4 cellular contexts compared by ENCODE assay signal in genomic region chr3:182870917-182871316, GRCh38.
DNase-seq lines count a peak whose midpoint lies in the region; ATAC-seq, FAIRE-seq and TF ChIP-seq lines count a peak whose summit lies in the region.
"Not testable (repeated sequence)": the region's sequence is repeated elsewhere in the genome, so short reads cannot be mapped to it uniquely, and the experiment has no call there.

No MANE protein-coding gene starts in this region.

- H3K36me3 ChIP-seq in HEK293 (ENCODE audit: control insufficient read depth in 2 of 2, insufficient read depth in 1 of 2, low read length in 2 of 2) (peaks cover 15 to 57% of the 10 kb centered on the region in 2 experiments), K562 (ENCODE audit: control insufficient read depth, insufficient read depth, low read length) (peaks cover 74% of the 10 kb centered on the region), HepG2 (replicated peaks in 1 of 2; ENCODE audit: control insufficient read depth in 1 of 2, insufficient read depth in 2 of 2, low read length in 2 of 2) (peaks cover 4 to 13% of the 10 kb centered on the region in 2 experiments; a peak in 4 of 5 replicates)

- not testable (repeated sequence) for DNase-seq in WTC11 (ENCODE audit: low spot score); K562 (ENCODE audit: extremely low read depth in 1 of 4, low spot score in 3 of 4); HepG2 (ENCODE audit: low spot score)

- H3K9me3 ChIP-seq in HEK293 (ENCODE audit: control insufficient read depth, insufficient read depth, low read depth, low read length); K562 (replicated peaks; ENCODE audit: control insufficient read depth, insufficient read depth, low read depth, low read length); HepG2 (ENCODE audit: low read length): not testable (repeated sequence)

- in situ Hi-C loops in K562 (cut with MboI); HepG2 (cut with HindIII; ENCODE audit: extremely low pct_ligation_motif_present, low pct_unique_long_range_greater_than_20kb): not testable (repeated sequence)

- TF ChIP-seq CTCF in HEK293 (tag by site-specific recombination; IDR thresholded peaks at IDR 0.05); WTC11 (IDR thresholded peaks at IDR 0.05); K562 (IDR thresholded peaks at IDR 0.05 in 2 of 3, conservative IDR thresholded peaks at IDR 0.05 in 1 of 3; ENCODE audit: insufficient read depth in 2 of 3, low read depth in 1 of 3, low read length in 3 of 3); HepG2 (CRISPR knock-in tag; IDR thresholded peaks at IDR 0.05): not testable (repeated sequence)

- H3K79me2 ChIP-seq in K562 (ENCODE audit: control insufficient read depth, insufficient read depth, low read length); HepG2 (ENCODE audit: insufficient read depth, low read length): not testable (repeated sequence)

- H3K9me3 Mint-ChIP-seq in WTC11, result peaks cover 11% of the 10 kb centered on the region

- not testable (repeated sequence) for FAIRE-seq in K562 (lab: Jason Lieb, UNC); HepG2 (lab: Jason Lieb, UNC)

- H4K20me1 ChIP-seq in K562 (replicated peaks; ENCODE audit: control insufficient read depth, insufficient read depth, low read length); HepG2 (ENCODE audit: insufficient read depth, low read length): not testable (repeated sequence)

- H3K36me3 Mint-ChIP-seq in WTC11, result peaks cover 19% of the 10 kb centered on the region

- H3K4me1 ChIP-seq in HEK293 (ENCODE audit: control insufficient read depth, insufficient read depth, low read length); K562 (replicated peaks in 1 of 2; ENCODE audit: control insufficient read depth in 2 of 2, insufficient read depth in 2 of 2, low read length in 2 of 2); HepG2 (ENCODE audit: insufficient read depth, low read length): not testable (repeated sequence)

- H2AFZ ChIP-seq in K562 (ENCODE audit: low read depth, low read length); HepG2 (ENCODE audit: low read length): not testable (repeated sequence)

- H3K4me3 Mint-ChIP-seq in WTC11, result not testable (repeated sequence)

- H3K27ac Mint-ChIP-seq in WTC11, result not testable (repeated sequence)

- not testable (repeated sequence) for H3K27ac ChIP-seq in HEK293 (ENCODE audit: extremely low read depth, low read depth, low read length); K562 (ENCODE audit: extremely low read depth, low read depth, low read length); HepG2 (ENCODE audit: extremely low read length, insufficient read depth, low read length)

- not testable (repeated sequence) for H3K4me1 Mint-ChIP-seq in WTC11

- not testable (repeated sequence) for BruUV-seq in K562 (replicated peaks; lab: Mats Ljungman, UMichigan); HepG2 (replicated peaks; lab: Mats Ljungman, UMichigan)

- CTCF ChIA-PET in HEK293 (lab: Yijun Ruan, JAX); WTC11 (lab: Charles Lee); K562 (lab: Yijun Ruan, JAX; ENCODE audit: low intra/inter-chr PET ratio); HepG2 (lab: Yijun Ruan, JAX; ENCODE audit: low intra/inter-chr PET ratio, low total read pairs): not testable (repeated sequence)

- H3K4me2 ChIP-seq in K562 (ENCODE audit: insufficient read depth, low read length); HepG2 (ENCODE audit: low read depth, low read length): not testable (repeated sequence)

- H3K9ac ChIP-seq in K562 (ENCODE audit: insufficient read depth in 1 of 2, low read depth in 2 of 2, low read length in 2 of 2); HepG2 (ENCODE audit: insufficient read depth, low read depth, low read length): not testable (repeated sequence)

- intact Hi-C loops in K562 (cut with micrococcal nuclease); HepG2 (cut with micrococcal nuclease; ENCODE audit: unreplicated experiment): not testable (repeated sequence)

- TF ChIP-seq POLR2A in K562 (conservative IDR thresholded peaks at IDR 0.05); HepG2 (IDR thresholded peaks at IDR 0.05; ENCODE audit: insufficient read depth in 1 of 2, low read depth in 2 of 2, low read length in 2 of 2): not testable (repeated sequence)

- not testable (repeated sequence) for TF ChIP-seq EP300 in K562 (IDR thresholded peaks at IDR 0.05; ENCODE audit: low read length); HepG2 (IDR thresholded peaks at IDR 0.05; ENCODE audit: low read depth in 2 of 2, low read length in 2 of 2); HepG2 (CRISPR knock-in tag; IDR thresholded peaks at IDR 0.05; ENCODE audit: borderline replicate concordance)

- H3K4me3 ChIP-seq in HEK293 (ENCODE audit: low read depth, low read length); K562; HepG2 (replicated peaks in 1 of 3; ENCODE audit: insufficient read depth in 1 of 3, low read depth in 2 of 3, low read length in 3 of 3): not testable (repeated sequence)

- H3K9me1 ChIP-seq in K562 (ENCODE audit: control insufficient read depth, insufficient read depth, low read length), result not testable (repeated sequence)

- not testable (repeated sequence) for ATAC-seq in WTC11, K562, HepG2

- H3K27me3 ChIP-seq in K562 (ENCODE audit: control insufficient read depth in 2 of 2, insufficient read depth in 2 of 2, low read length in 2 of 2); HepG2 (ENCODE audit: control insufficient read depth in 1 of 2, insufficient read depth in 2 of 2, low read length in 2 of 2): not testable (repeated sequence)

- WGBS in K562 (ENCODE audit: insufficient coverage, low coverage, missing lambda C conversion rate), result 98% methylated on average over 2 of the region's 3 CpGs
- WGBS in HepG2 (ENCODE audit: low lambda C conversion rate), result 98% methylated on average over 3 of the region's 3 CpGs

- TF ChIP-seq RAD21 in K562 (CRISPR knock-in tag; conservative IDR thresholded peaks at IDR 0.05 in 1 of 2, IDR thresholded peaks at IDR 0.05 in 1 of 2); HepG2 (CRISPR knock-in tag; IDR thresholded peaks at IDR 0.05): not testable (repeated sequence)

- not testable (repeated sequence) for H3K27me3 Mint-ChIP-seq in WTC11 (ENCODE audit: low read depth)

- POLR2A ChIA-PET in HEK293 (lab: Yijun Ruan, JAX); WTC11 (lab: Charles Lee); K562 (lab: Yijun Ruan, JAX); HepG2 (lab: Yijun Ruan, JAX): not testable (repeated sequence)

TF ChIP-seq in HEK293, 187 proteins besides CTCF, POLR2A, EP300 and RAD21:
- TF ChIP-seq ZNF121 (tag by site-specific recombination; IDR thresholded peaks at IDR 0.05), result 0 out of 2 replicates have a peak, but pooled peaks have one; percentile 26
TF ChIP-seq in HEK293: peak in this region for 1; not testable (repeated sequence) for 186.

TF ChIP-seq in WTC11, 78 proteins besides CTCF, POLR2A, EP300 and RAD21:
- TF ChIP-seq ZNF121 (CRISPR knock-in tag; IDR thresholded peaks at IDR 0.05), result peak; percentile 67; the same call in 1 of the 2 replicates

TF ChIP-seq in K562, 482 proteins besides CTCF, POLR2A, EP300 and RAD21:
- TF ChIP-seq ZNF121 (CRISPR knock-in tag; conservative IDR thresholded peaks at IDR 0.05), result peak; percentile 81

TF ChIP-seq in HepG2, 621 proteins besides CTCF, POLR2A, EP300 and RAD21:
- peak; percentile 48; the same call in 1 of the 2 replicates for TF ChIP-seq ZNF121 (CRISPR knock-in tag; IDR thresholded peaks at IDR 0.05)
